In the genomic region with DNA sequence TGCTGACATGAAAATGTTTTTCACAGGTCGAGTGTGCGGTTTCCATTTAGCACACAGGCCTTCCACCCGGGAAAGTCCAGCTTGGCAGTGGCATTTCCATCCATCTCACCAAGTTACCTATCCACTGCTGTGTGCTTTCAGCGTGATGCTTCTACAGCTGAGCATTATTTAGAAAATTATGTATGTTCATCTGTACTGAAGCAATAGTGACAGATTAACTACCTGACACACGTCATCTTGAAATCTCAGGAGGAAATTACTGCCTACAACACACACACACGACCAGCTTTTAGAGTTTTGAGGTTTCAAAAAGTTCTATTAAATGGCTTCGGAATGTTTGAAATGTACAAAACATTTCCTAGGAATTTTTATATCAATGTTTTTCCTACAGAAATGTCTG, we compare ENCODE assay signal across 29 cellular contexts. TPM values are rescaled to one million over a fixed set of nuclear protein-coding genes. Genes with fewer than 3 reads are reported as not detected.
"Had no signal": no experiment of that assay in that cellular context is flagged by ENCODE, and none has a peak within 500 bp of the region (broad histone marks: within the 10 kb centered on the region; RNA-seq: fewer than 3 reads in every experiment).

No MANE protein-coding gene starts in this region.

- H3K27me3 Mint-ChIP-seq: naive B cell had no signal

- FAIRE-seq: endometrium, islet of Langerhans had no signal

- H3K27ac ChIP-seq: coronary artery, dorsolateral prefrontal cortex, gastrocnemius medialis, heart right ventricle, neutrophil, psoas muscle, right lobe of liver, spleen, stomach, thoracic aorta had no signal

- DNase-seq: dorsolateral prefrontal cortex; effector CD8-positive, alpha-beta T cell; gastrocnemius medialis; heart right ventricle; hypothalamus; kidney glomerular epithelial cell; mesendoderm; naive B cell; nephron progenitor cell; psoas muscle; retina; right lobe of liver; spleen; stimulated activated CD4-positive, alpha-beta T cell treated with anti-CD3 and anti-CD28 coated beads, Interleukin-15, amount 100 ng/mL, for 24 hours; stimulated activated CD4-positive, alpha-beta T cell treated with anti-CD3 and anti-CD28 coated beads, Interleukin-1b, Interleukin-23, amount 100 ng/mL, for 48 hours; stimulated activated CD4-positive, alpha-beta T cell treated with anti-CD3 and anti-CD28 coated beads, Interleukin-4, amount 100 ng/mL, for 4 hours; stimulated activated naive CD4-positive, alpha-beta T cell; stomach; substantia nigra; trophoblast cell had no signal

- H3K9me3 ChIP-seq: gastrocnemius medialis, heart right ventricle, neutrophil, psoas muscle, right lobe of liver, stomach, thoracic aorta had no signal

- H3K27me3 ChIP-seq: gastrocnemius medialis, heart right ventricle, neutrophil, right lobe of liver, spleen, stomach had no signal

- H3K4me3 ChIP-seq: coronary artery, dorsolateral prefrontal cortex, gastrocnemius medialis, heart right ventricle, psoas muscle, right lobe of liver, spleen, stomach, thoracic aorta had no signal

- H3K36me3 ChIP-seq: gastrocnemius medialis, heart right ventricle, neutrophil, right lobe of liver, spleen, stomach, thoracic aorta had no signal

- H3K4me1 ChIP-seq: gastrocnemius medialis, heart right ventricle, psoas muscle, right lobe of liver, stomach had no signal

- H3K4me3 Mint-ChIP-seq: naive B cell, nephron progenitor cell had no signal

- ATAC-seq: esophagus mucosa, gastrocnemius medialis, heart right ventricle, psoas muscle, right lobe of liver had no signal

RNA-seq across cellular contexts. Expression of gene IFNG-AS1, which starts 39.4 kb away (rescaled TPM):
- total RNA-seq: esophagus mucosa, fibroblast of lung, gastrocnemius medialis, lung microvascular endothelial cell, stomach had no signal
- polyA plus RNA-seq: fibroblast of lung, stomach, urinary bladder had no signal
